Comparison of ENCODE assay signal across 10 cellular contexts in genomic region chr6:137234505-137234863, GRCh38. TPM values are rescaled to one million over a fixed set of nuclear protein-coding genes. Genes with fewer than 3 reads are reported as not detected.
DNase-seq lines count a peak whose midpoint lies in the region; ATAC-seq, FAIRE-seq and TF ChIP-seq lines count a peak whose summit lies in the region.
"Had no signal": no experiment of that assay in that cellular context is flagged by ENCODE, and none has a peak within 500 bp of the region (broad histone marks: within the 10 kb centered on the region; RNA-seq: fewer than 3 reads in every experiment).

No MANE protein-coding gene starts in this region.

- H4K20me1 ChIP-seq in HepG2 (ENCODE audit: insufficient read depth, low read length): no peaks in the 10 kb centered on the region
- no peaks in the 10 kb centered on the region for H4K20me1 ChIP-seq in mammary epithelial cell (ENCODE audit: insufficient read depth, low read length)

- TF ChIP-seq POLR2A in HepG2 (IDR thresholded peaks at IDR 0.05; ENCODE audit: insufficient read depth in 1 of 2, low read depth in 2 of 2, low read length in 2 of 2): no peak

- H3K36me3 ChIP-seq in liver (ENCODE audit: control insufficient read depth in 4 of 4, insufficient read depth in 3 of 4, low read depth in 1 of 4, low read length in 3 of 4) (no peaks in the 10 kb centered on the region), HepG2 (replicated peaks in 1 of 2; ENCODE audit: control insufficient read depth in 1 of 2, insufficient read depth in 2 of 2, low read length in 2 of 2) (no peaks in the 10 kb centered on the region), mammary epithelial cell (ENCODE audit: insufficient read depth, low read length) (no peaks in the 10 kb centered on the region)
- H3K36me3 ChIP-seq: pancreas had no signal

- no peak for DNase-seq in HepG2 (ENCODE audit: low spot score)
- peak; percentile 88 for DNase-seq in LoVo (ENCODE audit: low spot score)
- peak; percentile 66 for DNase-seq in mammary epithelial cell
- DNase-seq in stimulated activated naive CD4-positive, alpha-beta T cell treated with Interleukin-2 at 50 U/mL for 16 hours (lab: John Stamatoyannopoulos, UW): peak; percentile 19
- DNase-seq in GM10248 (ENCODE audit: extremely low spot score): no peak
- DNase-seq in NCI-H524 (lab: John Stamatoyannopoulos, UW): no peak
- DNase-seq: pancreas had no signal

- H3K9ac ChIP-seq in liver (ENCODE audit: low read depth in 1 of 2, low read length in 2 of 2): no peak overlapping the region
- H3K9ac ChIP-seq in HepG2 (ENCODE audit: insufficient read depth, low read depth, low read length): no peak overlapping the region
- H3K9ac ChIP-seq in mammary epithelial cell (ENCODE audit: insufficient read depth, low read length): no peak overlapping the region

- H3K4me3 ChIP-seq in liver (ENCODE audit: low read depth in 1 of 3, low read length in 3 of 3) (no peak overlapping the region), HepG2 (replicated peaks in 1 of 3; ENCODE audit: insufficient read depth in 1 of 3, low read depth in 2 of 3, low read length in 3 of 3) (no peak overlapping the region), mammary epithelial cell (replicated peaks in 1 of 3; ENCODE audit: insufficient read depth in 1 of 3, low read depth in 2 of 3, low read length in 3 of 3) (no peak overlapping the region)
- H3K4me3 ChIP-seq: pancreas had no signal

- dilution Hi-C loops in mammary epithelial cell (cut with HindIII; ENCODE audit: low sequenced_read_pairs): loop anchor here (5.0 kb wide), 2 partner anchors 33 to 68 kb away; no protein-coding TSS in a partner anchor

- BruUV-seq in HepG2 (replicated peaks; lab: Mats Ljungman, UMichigan) (no TSS peak), mammary epithelial cell (replicated peaks; lab: Mats Ljungman, UMichigan) (no TSS peak)

- H3K4me1 ChIP-seq in liver (ENCODE audit: control insufficient read depth in 4 of 4, insufficient read depth in 4 of 4, low read length in 3 of 4) (no peaks in the 10 kb centered on the region), HepG2 (ENCODE audit: insufficient read depth, low read length) (peaks cover 35% of the 10 kb centered on the region), mammary epithelial cell (ENCODE audit: insufficient read depth, low read length) (peaks cover 41% of the 10 kb centered on the region)

- ATAC-seq in HepG2 (no peak), GM19328 (IDR thresholded peaks at IDR 0.05; ENCODE audit: unreplicated experiment) (no peak)

- H3K27ac ChIP-seq in liver (ENCODE audit: low read depth in 1 of 2, low read length in 2 of 2) (no peak overlapping the region), HepG2 (ENCODE audit: extremely low read length, insufficient read depth, low read length) (no peak overlapping the region), mammary epithelial cell (ENCODE audit: insufficient read depth, low read depth, low read length) (no peak overlapping the region)

- intact Hi-C loops in HepG2 (cut with micrococcal nuclease; ENCODE audit: unreplicated experiment) (no loop called here), mammary epithelial cell (cut with micrococcal nuclease) (no loop called here)

- CTCF ChIA-PET in HepG2 (lab: Yijun Ruan, JAX; ENCODE audit: low intra/inter-chr PET ratio, low total read pairs): no interaction called here
- CTCF ChIA-PET in mammary epithelial cell (lab: Charles Lee; ENCODE audit: low non-redundant PET): no interaction called here
- CTCF ChIA-PET in GM10248 (lab: Yijun Ruan, JAX): interaction anchor here (0.8 to 3.4 kb wide), 3 partner anchors 12 to 140 kb away, joined by 4 to 16 read pairs (median 4); no protein-coding TSS in a partner anchor

- in situ Hi-C loops in HepG2 (cut with HindIII; ENCODE audit: extremely low pct_ligation_motif_present, low pct_unique_long_range_greater_than_20kb) (no loop called here), mammary epithelial cell (cut with MboI; ENCODE audit: low sequenced_read_pairs in 2 of 2) (no loop called here)

- no peaks in the 10 kb centered on the region for H3K79me2 ChIP-seq in HepG2 (ENCODE audit: insufficient read depth, low read length)
- H3K79me2 ChIP-seq in mammary epithelial cell (ENCODE audit: insufficient read depth, low read length): no peaks in the 10 kb centered on the region

- POLR2A ChIA-PET in HepG2 (lab: Yijun Ruan, JAX) (no interaction called here), GM10248 (lab: Yijun Ruan, JAX) (no interaction called here)

- TF ChIP-seq EP300 in HepG2 (IDR thresholded peaks at IDR 0.05; ENCODE audit: low read depth in 2 of 2, low read length in 2 of 2): no peak
- no peak for TF ChIP-seq EP300 in HepG2 (CRISPR knock-in tag; IDR thresholded peaks at IDR 0.05; ENCODE audit: borderline replicate concordance)

- WGBS in liver: 71% methylated on average over 4 of the region's 4 CpGs
- 96% methylated on average over 4 of the region's 4 CpGs for WGBS in HepG2 (ENCODE audit: low lambda C conversion rate)
- WGBS in mammary epithelial cell (ENCODE audit: low coverage, missing lambda C conversion rate): 2% methylated on average over 3 of the region's 4 CpGs

- H2AFZ ChIP-seq in HepG2 (ENCODE audit: low read length): no peak overlapping the region
- H2AFZ ChIP-seq in mammary epithelial cell (ENCODE audit: low read depth, low read length): no peak overlapping the region

- FAIRE-seq in HepG2 (lab: Jason Lieb, UNC): no peak
- FAIRE-seq: G401.6 had no signal

- no peak for TF ChIP-seq RAD21 in liver (IDR thresholded peaks at IDR 0.05)
- no peak for TF ChIP-seq RAD21 in HepG2 (CRISPR knock-in tag; IDR thresholded peaks at IDR 0.05)

- TF ChIP-seq CTCF in liver (IDR thresholded peaks at IDR 0.05; ENCODE audit: low read depth, low read length, missing input control) (no peak), HepG2 (CRISPR knock-in tag; IDR thresholded peaks at IDR 0.05) (no peak), mammary epithelial cell (conservative IDR thresholded peaks at IDR 0.05 in 1 of 2, IDR thresholded peaks at IDR 0.05 in 1 of 2; ENCODE audit: extremely low read depth in 1 of 2, insufficient read depth in 1 of 2, low read depth in 1 of 2, low read length in 2 of 2) (no peak), GM10248 (IDR thresholded peaks at IDR 0.05; ENCODE audit: control extremely low read depth, extremely low read depth, low read depth, missing control alignments) (no peak)

- H3K27me3 ChIP-seq in liver (ENCODE audit: control insufficient read depth in 4 of 4, insufficient read depth in 4 of 4, low read length in 3 of 4) (no peaks in the 10 kb centered on the region), HepG2 (ENCODE audit: control insufficient read depth in 1 of 2, insufficient read depth in 2 of 2, low read length in 2 of 2) (no peaks in the 10 kb centered on the region), mammary epithelial cell (ENCODE audit: insufficient read depth, low read length) (no peaks in the 10 kb centered on the region)
- H3K27me3 ChIP-seq: pancreas had no signal

- H3K9me3 ChIP-seq in liver (ENCODE audit: control insufficient read depth in 4 of 4, low read length in 3 of 4) (no peaks in the 10 kb centered on the region), HepG2 (ENCODE audit: low read length) (no peaks in the 10 kb centered on the region), mammary epithelial cell (replicated peaks; ENCODE audit: insufficient read depth, low read length) (no peaks in the 10 kb centered on the region)
- H3K9me3 ChIP-seq: pancreas had no signal

- H3K4me2 ChIP-seq in HepG2 (ENCODE audit: low read depth, low read length) (no peak overlapping the region), mammary epithelial cell (ENCODE audit: insufficient read depth, low read depth, low read length) (peak overlapping the region; percentile 65)

TF ChIP-seq in HepG2, 621 proteins besides CTCF, POLR2A, EP300 and RAD21 (continues in another document):
- no peak for TF ChIP-seq TBP (CRISPR knock-in tag; IDR thresholded peaks at IDR 0.05)
- no peak for TF ChIP-seq MIER3 (CRISPR knock-in tag; IDR thresholded peaks at IDR 0.05; ENCODE audit: borderline replicate concordance)
- no peak for TF ChIP-seq XRCC5 (optimal IDR thresholded peaks at IDR 0.05; ENCODE audit: low read length)
- no peak for TF ChIP-seq ZNF773 (CRISPR knock-in tag; IDR thresholded peaks at IDR 0.05; ENCODE audit: borderline replicate concordance)
- no peak for TF ChIP-seq ZNF850 (CRISPR knock-in tag; conservative IDR thresholded peaks at IDR 0.05)
- no peak for TF ChIP-seq KMT2B (CRISPR knock-in tag; IDR thresholded peaks at IDR 0.05)
- no peak for TF ChIP-seq MAF1 (CRISPR knock-in tag; IDR thresholded peaks at IDR 0.05; ENCODE audit: borderline replicate concordance)
- TF ChIP-seq ELF4 (CRISPR knock-in tag; IDR thresholded peaks at IDR 0.05; ENCODE audit: borderline replicate concordance): no peak
- no peak for TF ChIP-seq FOXP1 (IDR thresholded peaks at IDR 0.05)
- no peak for TF ChIP-seq FOXP1 (CRISPR knock-in tag; IDR thresholded peaks at IDR 0.05)
- no peak for TF ChIP-seq ZNF713 (CRISPR knock-in tag; IDR thresholded peaks at IDR 0.05)

RNA-seq across cellular contexts. Expression of gene IFNGR1, which starts 15.3 kb away (rescaled TPM):
- total RNA-seq in liver (10 to 100 TPM; 33.9 to 57.8 TPM), HepG2 (2016; rRNA removed; fragmentation: Illumina TruSeq; extraction: Trizol) (48.9 and 82.8 TPM in 2 replicates), mammary epithelial cell (100 to 1,000 TPM in 1 of 2 donors, 10 to 100 TPM in 1; 54.7 to 137 TPM)
- polyA plus RNA-seq in liver (10 to 100 TPM; 35.7 to 42.3 TPM), HepG2 (2011; rRNA removed) (71.6 and 87.8 TPM in 2 replicates), mammary epithelial cell (30.0 TPM)
- 8.4 and 9.4 TPM in 2 replicates for total RNA-seq in HepG2 (2016; cell fraction: cytosol; rRNA removed; fragmentation: Illumina TruSeq; extraction: Trizol; ENCODE audit: low read depth)
- total RNA-seq in HepG2 (2016; cell fraction: insoluble cytoplasmic fraction; rRNA removed; fragmentation: Illumina TruSeq; extraction: Trizol): 45.8 and 85.1 TPM in 2 replicates
- total RNA-seq in HepG2 (2016; cell fraction: membrane; rRNA removed; fragmentation: Illumina TruSeq; extraction: Trizol): 20.8 and 24.3 TPM in 2 replicates
- total RNA-seq in HepG2 (2016; cell fraction: nucleus; rRNA removed; fragmentation: Illumina TruSeq; extraction: Trizol): 88.6 and 101 TPM in 2 replicates
- polyA plus RNA-seq in HepG2 (2011; cell fraction: cytosol; rRNA removed): 34.2 and 50.3 TPM in 2 replicates
- polyA plus RNA-seq in HepG2 (2011; cell fraction: nucleus; rRNA removed): 31.2 and 32.5 TPM in 2 replicates
- polyA plus RNA-seq in HepG2 (2012): 50.2 and 52.0 TPM in 2 replicates
- polyA plus RNA-seq in HepG2 (2016; cell fraction: cytosol; fragmentation: Illumina TruSeq; extraction: Trizol; ENCODE audit: low read depth): 4.8 and 5.5 TPM in 2 replicates
- polyA plus RNA-seq in HepG2 (2016; cell fraction: insoluble cytoplasmic fraction; fragmentation: Illumina TruSeq; extraction: Trizol; ENCODE audit: low read depth): 37.4 and 39.7 TPM in 2 replicates
- 10.2 and 10.4 TPM in 2 replicates for polyA plus RNA-seq in HepG2 (2016; cell fraction: membrane; fragmentation: Illumina TruSeq; extraction: Trizol; ENCODE audit: low read depth)
- polyA plus RNA-seq in HepG2 (2016; cell fraction: nucleus; fragmentation: Illumina TruSeq; extraction: Trizol; ENCODE audit: insufficient read depth, low read depth): 112 and 116 TPM in 2 replicates
- 37.9 and 170 TPM in 2 replicates for polyA minus RNA-seq in HepG2 (2011; rRNA and poly(A)+ RNA removed; ENCODE audit: low replicate concordance)
- 54.0 and 55.4 TPM in 2 replicates for polyA minus RNA-seq in HepG2 (2011; cell fraction: cytosol; rRNA and poly(A)+ RNA removed)
- 95.2 and 116 TPM in 2 replicates for polyA minus RNA-seq in HepG2 (2011; cell fraction: nucleus; rRNA and poly(A)+ RNA removed)
- 17.6 TPM for polyA minus RNA-seq in mammary epithelial cell

Comparison
In these comparisons a context has a peak if more than half of its experiments do, and no peak if none do; other contexts are left out.
1. DNase-seq: peak in LoVo (single experiment), mammary epithelial cell (single experiment) and stimulated activated naive CD4-positive, alpha-beta T cell treated with Interleukin-2 at 50 U/mL for 16 hours (single experiment); none in HepG2 (single experiment), GM10248 (single experiment) and NCI-H524 (0 of 2).